In the genomic region with DNA sequence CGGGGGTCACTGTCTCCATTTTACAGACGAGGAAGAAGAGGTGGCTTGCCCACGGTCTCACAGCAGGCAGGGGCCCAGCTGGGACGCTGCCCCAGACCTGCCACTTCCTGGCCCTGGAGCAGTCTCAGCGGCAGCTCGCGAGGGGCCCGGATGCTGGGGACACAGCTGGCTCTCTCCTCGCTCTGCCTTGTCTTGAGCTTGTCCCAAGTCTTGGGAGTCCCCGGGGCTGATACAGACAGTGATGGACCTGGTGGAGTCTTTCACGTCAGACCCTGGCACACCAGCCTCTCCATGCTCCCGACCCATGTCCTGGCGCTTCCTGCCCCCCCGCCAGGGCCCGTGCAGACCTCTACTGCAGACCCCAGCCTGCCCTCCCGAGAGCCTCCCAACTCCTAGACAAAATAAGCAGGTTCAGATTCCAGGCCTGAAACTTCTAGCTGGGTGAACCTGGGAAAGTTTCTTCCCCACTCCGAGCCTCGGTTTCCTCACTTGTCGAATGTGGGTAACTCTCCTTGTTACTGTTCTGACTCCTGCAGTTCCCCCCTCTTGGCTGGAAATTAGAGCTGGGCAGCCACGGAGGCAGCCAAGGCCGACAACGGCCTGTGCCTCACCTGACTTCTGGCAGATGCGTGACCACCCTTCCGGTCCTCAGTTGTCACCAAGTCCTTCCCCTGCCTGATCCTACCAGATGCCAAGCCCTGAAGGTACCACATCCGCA, we compare ENCODE assay signal across 24 cellular contexts.
"Had no signal": no experiment of that assay in that cellular context is flagged by ENCODE, and none has a peak within 500 bp of the region (broad histone marks: within the 10 kb centered on the region; RNA-seq: fewer than 3 reads in every experiment).

No MANE protein-coding gene starts in this region.

- H3K4me3 ChIP-seq: esophagus muscularis mucosa, heart left ventricle, lung, right lobe of liver, skin epidermis, stomach, thyroid gland had no signal

- H3K36me3 ChIP-seq: esophagus muscularis mucosa, heart left ventricle, right lobe of liver, stomach, thyroid gland had no signal

- H3K4me1 ChIP-seq: esophagus muscularis mucosa, foreskin keratinocyte, right lobe of liver, stomach had no signal

- H3K4me3 Mint-ChIP-seq: activated CD8-positive, alpha-beta memory T cell treated with anti-CD3 and anti-CD28 coated beads, Interleukin-2, amount 10 ng/mL, durations not matched to agents 7 days and 5 days; activated CD8-positive, alpha-beta T cell treated with anti-CD3 and anti-CD28 coated beads, Interleukin-2, amount 10 ng/mL, durations not matched to agents 7 days and 5 days; activated naive CD4-positive, alpha-beta T cell treated with anti-CD3 and anti-CD28 coated beads, Interleukin-2, amount 10 ng/mL, durations not matched to agents 7 days and 5 days; endodermal cell; immature natural killer cell; nephron; stimulated activated naive B cell treated with anti-CD40 and anti-IgM and Interleukin-4, amounts not matched to agents 10 μg/mL and 1 μg/mL and 100 μg/mL, for 72 hours had no signal

- H3K27me3 ChIP-seq: right lobe of liver, thyroid gland had no signal

- DNase-seq: activated CD8-positive, alpha-beta memory T cell treated with anti-CD3 and anti-CD28 coated beads, Interleukin-2, amount 10 ng/mL, durations not matched to agents 7 days and 5 days; activated CD8-positive, alpha-beta T cell treated with anti-CD3 and anti-CD28 coated beads, Interleukin-2, amount 10 ng/mL, durations not matched to agents 7 days and 5 days; activated gamma-delta T cell; activated naive CD4-positive, alpha-beta T cell treated with anti-CD3 and anti-CD28 coated beads, Interleukin-2, amount 10 ng/mL, durations not matched to agents 7 days and 5 days; activated T-cell treated with anti-CD3 and anti-CD28 coated beads, Interleukin-2, amount 50 U/mL, for 48 hours; amygdala; central memory CD4-positive, alpha-beta T cell; endodermal cell; foreskin keratinocyte; heart left ventricle; hypothalamus; immature natural killer cell; occipital lobe; right lobe of liver; stimulated activated CD4-positive, alpha-beta T cell treated with anti-CD3 and anti-CD28 coated beads, Interleukin-4, amount 100 ng/mL, for 4 hours; stimulated activated CD8-positive, alpha-beta memory T cell treated with anti-CD3 and anti-CD28 coated beads, Interleukin-4, amount 100 ng/mL, for 48 hours; stimulated activated naive B cell treated with anti-CD40 and anti-IgM and Interleukin-4, amounts not matched to agents 10 μg/mL and 1 μg/mL and 100 μg/mL, for 72 hours; stomach; T-helper 2 cell; thyroid gland had no signal

- H3K9me3 Mint-ChIP-seq: activated naive CD4-positive, alpha-beta T cell treated with anti-CD3 and anti-CD28 coated beads, Interleukin-2, amount 10 ng/mL, durations not matched to agents 7 days and 5 days; endodermal cell; nephron; stimulated activated naive B cell treated with anti-CD40 and anti-IgM and Interleukin-4, amounts not matched to agents 10 μg/mL and 1 μg/mL and 100 μg/mL, for 72 hours had no signal

- H3K36me3 Mint-ChIP-seq: activated CD8-positive, alpha-beta memory T cell treated with anti-CD3 and anti-CD28 coated beads, Interleukin-2, amount 10 ng/mL, durations not matched to agents 7 days and 5 days; activated naive CD4-positive, alpha-beta T cell treated with anti-CD3 and anti-CD28 coated beads, Interleukin-2, amount 10 ng/mL, durations not matched to agents 7 days and 5 days; immature natural killer cell; stimulated activated naive B cell treated with anti-CD40 and anti-IgM and Interleukin-4, amounts not matched to agents 10 μg/mL and 1 μg/mL and 100 μg/mL, for 72 hours had no signal

- ATAC-seq: activated CD8-positive, alpha-beta memory T cell treated with anti-CD3 and anti-CD28 coated beads, Interleukin-2, amount 10 ng/mL, durations not matched to agents 7 days and 5 days; activated CD8-positive, alpha-beta T cell treated with anti-CD3 and anti-CD28 coated beads, Interleukin-2, amount 10 ng/mL, durations not matched to agents 7 days and 5 days; foreskin keratinocyte; heart left ventricle; right lobe of liver; stimulated activated naive B cell treated with anti-CD40 and anti-IgM and Interleukin-4, amounts not matched to agents 10 μg/mL and 1 μg/mL and 100 μg/mL, for 72 hours had no signal

- H3K27ac ChIP-seq: esophagus muscularis mucosa, foreskin keratinocyte, heart left ventricle, right lobe of liver, skin epidermis, stomach, thyroid gland had no signal

- H3K27ac Mint-ChIP-seq: activated CD8-positive, alpha-beta memory T cell treated with anti-CD3 and anti-CD28 coated beads, Interleukin-2, amount 10 ng/mL, durations not matched to agents 7 days and 5 days; activated CD8-positive, alpha-beta T cell treated with anti-CD3 and anti-CD28 coated beads, Interleukin-2, amount 10 ng/mL, durations not matched to agents 7 days and 5 days; activated naive CD4-positive, alpha-beta T cell treated with anti-CD3 and anti-CD28 coated beads, Interleukin-2, amount 10 ng/mL, durations not matched to agents 7 days and 5 days; endodermal cell; immature natural killer cell; nephron; stimulated activated naive B cell treated with anti-CD40 and anti-IgM and Interleukin-4, amounts not matched to agents 10 μg/mL and 1 μg/mL and 100 μg/mL, for 72 hours had no signal

- H3K9me3 ChIP-seq: esophagus muscularis mucosa, heart left ventricle, right lobe of liver, stomach, thyroid gland had no signal
